Comparison of ENCODE assay signal across 1 cellular context in the genomic region with DNA sequence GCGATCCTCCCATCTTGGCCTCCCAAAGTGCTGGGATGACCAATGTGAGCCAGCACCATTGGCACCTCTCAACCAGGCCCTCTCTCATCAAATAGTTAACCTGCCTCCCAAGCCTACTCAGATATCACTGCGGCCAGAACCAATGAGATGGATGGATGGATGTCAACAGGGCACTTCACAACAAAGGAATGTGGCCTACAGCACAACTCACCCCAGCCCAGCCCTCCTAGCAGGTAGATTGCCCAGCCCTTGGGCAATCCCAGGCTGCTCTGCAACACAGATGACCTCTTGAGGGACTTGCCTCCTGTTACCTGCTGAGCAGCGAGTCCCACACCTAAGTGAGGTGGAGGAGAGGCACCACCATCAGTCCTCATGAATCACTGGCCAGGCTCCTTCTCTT.
A peak's percentile ranks its signal among the peaks of the same experiment; 100 is the strongest.
TF ChIP-seq lines count a peak whose summit lies in the region.

No MANE protein-coding gene starts in this region.

TF ChIP-seq in HepG2, 621 proteins besides CTCF, POLR2A, EP300 and RAD21 (continued from another document):
- TF ChIP-seq MNT (IDR thresholded peaks at IDR 0.05), result no peak
- TF ChIP-seq HDAC1 (CRISPR knock-in tag; IDR thresholded peaks at IDR 0.05), result no peak
- TF ChIP-seq MZF1 (CRISPR knock-in tag; IDR thresholded peaks at IDR 0.05; ENCODE audit: borderline replicate concordance), result no peak
- no peak for TF ChIP-seq MYC (CRISPR knock-in tag; IDR thresholded peaks at IDR 0.05; ENCODE audit: borderline replicate concordance)
- TF ChIP-seq ZNF558 (CRISPR knock-in tag; IDR thresholded peaks at IDR 0.05; ENCODE audit: borderline replicate concordance), result no peak
- TF ChIP-seq FOXK2 (IDR thresholded peaks at IDR 0.05), result no peak
- no peak for TF ChIP-seq ZNF788 (CRISPR knock-in tag; IDR thresholded peaks at IDR 0.05; ENCODE audit: borderline replicate concordance)
- no peak for TF ChIP-seq NFAT5 (CRISPR knock-in tag; IDR thresholded peaks at IDR 0.05)
- TF ChIP-seq, protein P1, sequence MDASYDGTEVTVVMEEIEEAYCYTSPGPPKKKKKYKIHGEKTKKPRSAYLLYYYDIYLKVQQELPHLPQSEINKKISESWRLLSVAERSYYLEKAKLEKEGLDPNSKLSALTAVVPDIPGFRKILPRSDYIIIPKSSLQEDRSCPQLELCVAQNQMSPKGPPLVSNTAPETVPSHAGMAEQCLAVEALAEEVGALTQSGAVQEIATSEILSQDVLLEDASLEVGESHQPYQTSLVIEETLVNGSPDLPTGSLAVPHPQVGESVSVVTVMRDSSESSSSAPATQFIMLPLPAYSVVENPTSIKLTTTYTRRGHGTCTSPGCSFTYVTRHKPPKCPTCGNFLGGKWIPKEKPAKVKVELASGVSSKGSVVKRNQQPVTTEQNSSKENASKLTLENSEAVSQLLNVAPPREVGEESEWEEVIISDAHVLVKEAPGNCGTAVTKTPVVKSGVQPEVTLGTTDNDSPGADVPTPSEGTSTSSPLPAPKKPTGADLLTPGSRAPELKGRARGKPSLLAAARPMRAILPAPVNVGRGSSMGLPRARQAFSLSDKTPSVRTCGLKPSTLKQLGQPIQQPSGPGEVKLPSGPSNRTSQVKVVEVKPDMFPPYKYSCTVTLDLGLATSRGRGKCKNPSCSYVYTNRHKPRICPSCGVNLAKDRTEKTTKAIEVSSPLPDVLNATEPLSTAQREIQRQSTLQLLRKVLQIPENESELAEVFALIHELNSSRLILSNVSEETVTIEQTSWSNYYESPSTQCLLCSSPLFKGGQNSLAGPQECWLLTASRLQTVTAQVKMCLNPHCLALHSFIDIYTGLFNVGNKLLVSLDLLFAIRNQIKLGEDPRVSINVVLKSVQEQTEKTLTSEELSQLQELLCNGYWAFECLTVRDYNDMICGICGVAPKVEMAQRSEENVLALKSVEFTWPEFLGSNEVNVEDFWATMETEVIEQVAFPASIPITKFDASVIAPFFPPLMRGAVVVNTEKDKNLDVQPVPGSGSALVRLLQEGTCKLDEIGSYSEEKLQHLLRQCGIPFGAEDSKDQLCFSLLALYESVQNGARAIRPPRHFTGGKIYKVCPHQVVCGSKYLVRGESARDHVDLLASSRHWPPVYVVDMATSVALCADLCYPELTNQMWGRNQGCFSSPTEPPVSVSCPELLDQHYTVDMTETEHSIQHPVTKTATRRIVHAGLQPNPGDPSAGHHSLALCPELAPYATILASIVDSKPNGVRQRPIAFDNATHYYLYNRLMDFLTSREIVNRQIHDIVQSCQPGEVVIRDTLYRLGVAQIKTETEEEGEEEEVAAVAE (CRISPR knock-in tag; IDR thresholded peaks at IDR 0.05; ENCODE audit: borderline replicate concordance), result 0 out of 2 replicates have a peak, but pooled peaks have one; percentile 37
- TF ChIP-seq, protein P2, sequence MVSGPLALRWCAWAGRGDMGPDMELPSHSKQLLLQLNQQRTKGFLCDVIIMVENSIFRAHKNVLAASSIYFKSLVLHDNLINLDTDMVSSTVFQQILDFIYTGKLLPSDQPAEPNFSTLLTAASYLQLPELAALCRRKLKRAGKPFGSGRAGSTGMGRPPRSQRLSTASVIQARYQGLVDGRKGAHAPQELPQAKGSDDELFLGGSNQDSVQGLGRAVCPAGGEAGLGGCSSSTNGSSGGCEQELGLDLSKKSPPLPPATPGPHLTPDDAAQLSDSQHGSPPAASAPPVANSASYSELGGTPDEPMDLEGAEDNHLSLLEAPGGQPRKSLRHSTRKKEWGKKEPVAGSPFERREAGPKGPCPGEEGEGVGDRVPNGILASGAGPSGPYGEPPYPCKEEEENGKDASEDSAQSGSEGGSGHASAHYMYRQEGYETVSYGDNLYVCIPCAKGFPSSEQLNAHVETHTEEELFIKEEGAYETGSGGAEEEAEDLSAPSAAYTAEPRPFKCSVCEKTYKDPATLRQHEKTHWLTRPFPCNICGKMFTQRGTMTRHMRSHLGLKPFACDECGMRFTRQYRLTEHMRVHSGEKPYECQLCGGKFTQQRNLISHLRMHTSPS (CRISPR knock-in tag; IDR thresholded peaks at IDR 0.05; ENCODE audit: low read depth), result 0 out of 2 replicates have a peak, but pooled peaks have one; percentile 18
- TF ChIP-seq HIVEP1 (CRISPR knock-in tag; IDR thresholded peaks at IDR 0.05), result no peak
- TF ChIP-seq EED (CRISPR knock-in tag; IDR thresholded peaks at IDR 0.05), result no peak
- TF ChIP-seq TRIM24 (CRISPR knock-in tag; IDR thresholded peaks at IDR 0.05), result no peak
- peak; percentile 57 for TF ChIP-seq TEAD3 (CRISPR knock-in tag; optimal IDR thresholded peaks at IDR 0.05; ENCODE audit: borderline replicate concordance)
- peak; percentile 33; the same call in 1 of the 2 replicates for TF ChIP-seq FOXA3 (CRISPR knock-in tag; IDR thresholded peaks at IDR 0.05)
